ENCODE assay signal across 1 cellular context in genomic region chr6:20688710-20689500, GRCh38.
TF ChIP-seq lines count a peak whose summit lies in the region.

No MANE protein-coding gene starts in this region.

TF ChIP-seq in HCT116, 20 proteins besides CTCF, POLR2A, EP300 and RAD21 (continued from another document):
- TF ChIP-seq REST (IDR thresholded peaks at IDR 0.05; ENCODE audit: low read depth) (no peak), EZH2 (IDR thresholded peaks at IDR 0.05) (no peak)
